Comparison of ENCODE assay signal across 8 cellular contexts in genomic region chr11:65422104-65422632, GRCh38. TPM values are rescaled to one million over a fixed set of nuclear protein-coding genes. Genes with fewer than 3 reads are reported as not detected.
DNase-seq lines count a peak whose midpoint lies in the region; ATAC-seq and TF ChIP-seq lines count a peak whose summit lies in the region.

No MANE protein-coding gene starts in this region.

- no peaks in the 10 kb centered on the region for H3K27me3 Mint-ChIP-seq in activated T-helper 2 cell treated with anti-CD3 and anti-CD28 coated beads, Interferon-gamma antibody, Interleukin-2, Interleukin-4, amounts not matched to agents 10 μg/mL and 5 μg/mL and 100 μg/mL, durations not matched to agents 14 hours and 24 hours and 36 hours (ENCODE audit: low read depth)
- H3K27me3 Mint-ChIP-seq in naive thymus-derived CD8-positive, alpha-beta T cell: peaks cover 0 to 4% (median 0%) of the 10 kb centered on the region in 5 donors

- POLR2A ChIA-PET in naive thymus-derived CD8-positive, alpha-beta T cell (lab: Charles Lee): interaction anchor here (0.6 to 20.7 kb wide), 22 partner anchors 6 to 872 kb away, joined by 3 to 2047 read pairs (median 8); partner anchors contain the start of genes FAM89B, FRMD8, MALAT1 and MAP3K11

- peak; percentile 96 for DNase-seq in RPMI7951 (ENCODE audit: low read depth)
- DNase-seq in activated T-helper 2 cell treated with anti-CD3 and anti-CD28 coated beads, Interferon-gamma antibody, Interleukin-2, Interleukin-4, amounts not matched to agents 10 μg/mL and 5 μg/mL and 100 μg/mL, durations not matched to agents 14 hours and 24 hours and 36 hours (ENCODE audit: low spot score): peak; percentile 93
- peak; percentile 96 for DNase-seq in fibroblast of mammary gland (ENCODE audit: low read depth)
- peak; percentile 83 to 93 (median 87) for DNase-seq in naive thymus-derived CD8-positive, alpha-beta T cell
- DNase-seq in stimulated activated effector memory CD8-positive, alpha-beta T cell treated with anti-CD3 and anti-CD28 coated beads, Interleukin-12 subunit alpha, Interleukin-12 subunit beta, amount 100 ng/mL, for 72 hours (ENCODE audit: low spot score in 2 of 2): peak; percentile 97 to 99

- no peaks in the 10 kb centered on the region for H3K9me3 Mint-ChIP-seq in activated T-helper 2 cell treated with anti-CD3 and anti-CD28 coated beads, Interferon-gamma antibody, Interleukin-2, Interleukin-4, amounts not matched to agents 10 μg/mL and 5 μg/mL and 100 μg/mL, durations not matched to agents 14 hours and 24 hours and 36 hours
- H3K9me3 Mint-ChIP-seq in naive thymus-derived CD8-positive, alpha-beta T cell: peaks cover 0 to 4% (median 0%) of the 10 kb centered on the region in 9 donors
- no peaks in the 10 kb centered on the region for H3K9me3 Mint-ChIP-seq in stimulated activated effector memory CD8-positive, alpha-beta T cell treated with anti-CD3 and anti-CD28 coated beads, Interleukin-12 subunit alpha, Interleukin-12 subunit beta, amount 100 ng/mL, for 72 hours

- peak overlapping the region; percentile 80 for H3K9ac ChIP-seq in HUES48 (ENCODE audit: low read depth, low read length)

- H3K4me3 Mint-ChIP-seq in activated T-helper 2 cell treated with anti-CD3 and anti-CD28 coated beads, Interferon-gamma antibody, Interleukin-2, Interleukin-4, amounts not matched to agents 10 μg/mL and 5 μg/mL and 100 μg/mL, durations not matched to agents 14 hours and 24 hours and 36 hours (ENCODE audit: low read depth): peak overlapping the region; percentile 98
- H3K4me3 Mint-ChIP-seq in naive thymus-derived CD8-positive, alpha-beta T cell: peak overlapping the region; percentile 88 to 98 (median 96)
- peak overlapping the region; percentile 96 for H3K4me3 Mint-ChIP-seq in stimulated activated effector memory CD8-positive, alpha-beta T cell treated with anti-CD3 and anti-CD28 coated beads, Interleukin-12 subunit alpha, Interleukin-12 subunit beta, amount 100 ng/mL, for 72 hours

- H3K4me3 ChIP-seq in HUES48 (ENCODE audit: low read depth, low read length) (peak overlapping the region; percentile 60), fibroblast of mammary gland (ENCODE audit: control insufficient read depth, low read depth, low read length) (peak overlapping the region; percentile 98)

- H3K27ac ChIP-seq in HUES48 (ENCODE audit: low read depth, low read length): peak overlapping the region; percentile 98

- H3K9me3 ChIP-seq in HUES48 (ENCODE audit: control insufficient read depth, insufficient read depth, low read length): no peaks in the 10 kb centered on the region

- H3K36me3 ChIP-seq in HUES48 (ENCODE audit: control insufficient read depth, insufficient read depth, low read length): no peaks in the 10 kb centered on the region

- H3K27ac Mint-ChIP-seq in activated T-helper 2 cell treated with anti-CD3 and anti-CD28 coated beads, Interferon-gamma antibody, Interleukin-2, Interleukin-4, amounts not matched to agents 10 μg/mL and 5 μg/mL and 100 μg/mL, durations not matched to agents 14 hours and 24 hours and 36 hours: peak overlapping the region; percentile 98
- H3K27ac Mint-ChIP-seq in naive thymus-derived CD8-positive, alpha-beta T cell: peak overlapping the region; percentile 94 to 100 (median 99)
- peak overlapping the region; percentile 100 for H3K27ac Mint-ChIP-seq in stimulated activated effector memory CD8-positive, alpha-beta T cell treated with anti-CD3 and anti-CD28 coated beads, Interleukin-12 subunit alpha, Interleukin-12 subunit beta, amount 100 ng/mL, for 72 hours

- TF ChIP-seq CTCF in fibroblast of mammary gland (conservative IDR thresholded peaks at IDR 0.05; ENCODE audit: control insufficient read depth, insufficient read depth, low read depth, low read length): no peak

- H3K36me3 Mint-ChIP-seq in activated T-helper 2 cell treated with anti-CD3 and anti-CD28 coated beads, Interferon-gamma antibody, Interleukin-2, Interleukin-4, amounts not matched to agents 10 μg/mL and 5 μg/mL and 100 μg/mL, durations not matched to agents 14 hours and 24 hours and 36 hours (ENCODE audit: low read depth): peaks cover 48% of the 10 kb centered on the region
- H3K36me3 Mint-ChIP-seq in naive thymus-derived CD8-positive, alpha-beta T cell: peaks cover 4 to 40% (median 20%) of the 10 kb centered on the region in 3 donors
- H3K36me3 Mint-ChIP-seq in stimulated activated effector memory CD8-positive, alpha-beta T cell treated with anti-CD3 and anti-CD28 coated beads, Interleukin-12 subunit alpha, Interleukin-12 subunit beta, amount 100 ng/mL, for 72 hours: peaks cover 100% of the 10 kb centered on the region

- peak; percentile 24 for ATAC-seq in GM18498 (IDR thresholded peaks at IDR 0.05; ENCODE audit: unreplicated experiment)
- peak; percentile 2 to 3 for ATAC-seq in naive thymus-derived CD8-positive, alpha-beta T cell
- peak; percentile 9 for ATAC-seq in stimulated activated effector memory CD8-positive, alpha-beta T cell treated with anti-CD3 and anti-CD28 coated beads, Interleukin-12 subunit alpha, Interleukin-12 subunit beta, amount 100 ng/mL, for 72 hours
- ATAC-seq in GM18517 (IDR thresholded peaks at IDR 0.05; ENCODE audit: unreplicated experiment): no peak

- H3K4me1 Mint-ChIP-seq in activated T-helper 2 cell treated with anti-CD3 and anti-CD28 coated beads, Interferon-gamma antibody, Interleukin-2, Interleukin-4, amounts not matched to agents 10 μg/mL and 5 μg/mL and 100 μg/mL, durations not matched to agents 14 hours and 24 hours and 36 hours (ENCODE audit: low read depth): peaks cover 35% of the 10 kb centered on the region
- peaks cover 43 to 87% (median 56%) of the 10 kb centered on the region in 4 donors for H3K4me1 Mint-ChIP-seq in naive thymus-derived CD8-positive, alpha-beta T cell
- peaks cover 76% of the 10 kb centered on the region for H3K4me1 Mint-ChIP-seq in stimulated activated effector memory CD8-positive, alpha-beta T cell treated with anti-CD3 and anti-CD28 coated beads, Interleukin-12 subunit alpha, Interleukin-12 subunit beta, amount 100 ng/mL, for 72 hours

- intact Hi-C loops in activated T-helper 2 cell treated with anti-CD3 and anti-CD28 coated beads, Interferon-gamma antibody, Interleukin-2, Interleukin-4, amounts not matched to agents 10 μg/mL and 5 μg/mL and 100 μg/mL, durations not matched to agents 14 hours and 24 hours and 36 hours (cut with micrococcal nuclease): loop anchor here (1.0 kb wide), 1 partner anchor 75 kb away; no protein-coding TSS in a partner anchor

- peaks cover 84% of the 10 kb centered on the region for H3K4me1 ChIP-seq in HUES48 (ENCODE audit: control insufficient read depth, insufficient read depth, low read length)

- no peaks in the 10 kb centered on the region for H3K27me3 ChIP-seq in HUES48 (ENCODE audit: control insufficient read depth, insufficient read depth, low read length)

RNA-seq across cellular contexts. Expression of gene NEAT1, which starts 0.4 kb away (rescaled TPM):
- total RNA-seq in RPMI7951 (2014; rRNA removed; shearing (Covaris generic)): 3.5 and 4.7 TPM in 2 replicates
- total RNA-seq in activated T-helper 2 cell treated with anti-CD3 and anti-CD28 coated beads, Interferon-gamma antibody, Interleukin-2, Interleukin-4, amounts not matched to agents 10 μg/mL and 5 μg/mL and 100 μg/mL, durations not matched to agents 14 hours and 24 hours and 36 hours: 422 and 430 TPM in 2 replicates
- 100 to 1,000 TPM; 375 to 414 TPM for total RNA-seq in naive thymus-derived CD8-positive, alpha-beta T cell
- 1 to 10 TPM; 1.3 to 2.9 (median 1.9) TPM for polyA plus RNA-seq in naive thymus-derived CD8-positive, alpha-beta T cell

RNA-seq across cellular contexts. Expression of gene FRMD8, which starts 35.7 kb away (rescaled TPM):
- total RNA-seq in RPMI7951 (2014; rRNA removed; shearing (Covaris generic)): 21.9 and 43.8 TPM in 2 replicates
- total RNA-seq in activated T-helper 2 cell treated with anti-CD3 and anti-CD28 coated beads, Interferon-gamma antibody, Interleukin-2, Interleukin-4, amounts not matched to agents 10 μg/mL and 5 μg/mL and 100 μg/mL, durations not matched to agents 14 hours and 24 hours and 36 hours: 39.7 and 39.8 TPM in 2 replicates
- total RNA-seq in naive thymus-derived CD8-positive, alpha-beta T cell: 10 to 100 TPM; 48.6 to 55.0 TPM
- 10 to 100 TPM; 34.5 to 42.6 (median 35.4) TPM for polyA plus RNA-seq in naive thymus-derived CD8-positive, alpha-beta T cell

RNA-seq across cellular contexts. Expression of gene SLC25A45, which starts 39.7 kb away (rescaled TPM):
- 0.48 and 0.68 TPM in 2 replicates for total RNA-seq in RPMI7951 (2014; rRNA removed; shearing (Covaris generic))
- 14.6 and 16.3 TPM in 2 replicates for total RNA-seq in activated T-helper 2 cell treated with anti-CD3 and anti-CD28 coated beads, Interferon-gamma antibody, Interleukin-2, Interleukin-4, amounts not matched to agents 10 μg/mL and 5 μg/mL and 100 μg/mL, durations not matched to agents 14 hours and 24 hours and 36 hours
- 10 to 100 TPM; 22.2 to 23.4 TPM for total RNA-seq in naive thymus-derived CD8-positive, alpha-beta T cell
- polyA plus RNA-seq in naive thymus-derived CD8-positive, alpha-beta T cell: 10 to 100 TPM; 10.8 to 19.2 (median 11.0) TPM

Comparison
In these comparisons a context has a peak if more than half of its experiments do, and no peak if none do; other contexts are left out.
1. RNA of gene NEAT1, which starts 0.4 kb away (total RNA-seq): 422 to 430 TPM in activated T-helper 2 cell treated with anti-CD3 and anti-CD28 coated beads, Interferon-gamma antibody, Interleukin-2, Interleukin-4, amounts not matched to agents 10 μg/mL and 5 μg/mL and 100 μg/mL, durations not matched to agents 14 hours and 24 hours and 36 hours and 375 to 414 TPM in naive thymus-derived CD8-positive, alpha-beta T cell; 3.5 to 4.7 TPM in RPMI7951; every median in the first group is over 10 times any median in the second.
2. Peak in every context shown above with its lines, with median percentiles within 50 percentile points of each other: DNase-seq, H3K27ac Mint-ChIP-seq and H3K4me3 Mint-ChIP-seq.